In genomic region chr12:124713041-124713435, GRCh38 we compare ENCODE assay signal across 8 cellular contexts.
A peak's percentile ranks its signal among the peaks of the same experiment; 100 is the strongest.
DNase-seq lines count a peak whose midpoint lies in the region; ATAC-seq and TF ChIP-seq lines count a peak whose summit lies in the region.

No MANE protein-coding gene starts in this region.

- intact Hi-C loops in left ventricle myocardium inferior (cut with micrococcal nuclease): no loop called here

- no peak overlapping the region for H3K4me3 ChIP-seq in DND-41 (ENCODE audit: low read depth in 1 of 2, low read length in 2 of 2)
- H3K4me3 ChIP-seq in left ventricle myocardium inferior: peak overlapping the region; percentile 50

- H3K27ac ChIP-seq in DND-41 (ENCODE audit: low read length) (no peak overlapping the region), left ventricle myocardium inferior (replicated peaks) (peak overlapping the region; percentile 92), substantia nigra (ENCODE audit: low read depth, low read length, poor library complexity, severe bottlenecking) (peak overlapping the region; percentile 76)

- no peak for DNase-seq in DND-41
- DNase-seq in RPMI7951 (ENCODE audit: low read depth): peak; percentile 40
- peak; percentile 64 for DNase-seq in left ventricle myocardium inferior
- peak in 8 of 49 donors; percentile 15 to 51 (median 44) for DNase-seq in substantia nigra (lab: John Stamatoyannopoulos, UW)
- no peak for DNase-seq in DMS53 treated with DMSO at 0.1 percent for 48 hours (lab: John Stamatoyannopoulos, UW; ENCODE audit: unreplicated experiment)
- no peak for DNase-seq in NCI-H2171 treated with DMSO at 0.1 percent for 48 hours (lab: John Stamatoyannopoulos, UW)
- no peak for DNase-seq in T1000 (lab: John Stamatoyannopoulos, UW)

- H3K9me3 ChIP-seq in DND-41 (ENCODE audit: insufficient read depth, low read length, severe bottlenecking) (no peaks in the 10 kb centered on the region), left ventricle myocardium inferior (replicated peaks) (no peaks in the 10 kb centered on the region)

- no peaks in the 10 kb centered on the region for H3K27me3 ChIP-seq in DND-41 (ENCODE audit: insufficient read depth, low read length, poor library complexity)
- H3K27me3 ChIP-seq in left ventricle myocardium inferior (ENCODE audit: low read depth): no peaks in the 10 kb centered on the region

- no peaks in the 10 kb centered on the region for H3K79me2 ChIP-seq in DND-41 (ENCODE audit: insufficient read depth, low read length)

- H3K4me1 ChIP-seq in DND-41 (ENCODE audit: insufficient read depth, low read length) (peaks cover 16% of the 10 kb centered on the region), left ventricle myocardium inferior (peaks cover 20% of the 10 kb centered on the region)

- no peaks in the 10 kb centered on the region for H4K20me1 ChIP-seq in DND-41 (ENCODE audit: insufficient read depth, low read length)

- no peak overlapping the region for H3K4me2 ChIP-seq in DND-41 (ENCODE audit: insufficient read depth, low read length)

- H3K36me3 ChIP-seq in DND-41 (ENCODE audit: insufficient read depth, low read length) (no peaks in the 10 kb centered on the region), left ventricle myocardium inferior (no peaks in the 10 kb centered on the region)

- H2AFZ ChIP-seq in DND-41 (ENCODE audit: low read depth, low read length): 0 out of 2 replicates have a peak overlapping the region, but pooled peaks have one; percentile 46

- H3K9ac ChIP-seq in DND-41 (ENCODE audit: low read depth, low read length): no peak overlapping the region

- TF ChIP-seq CTCF in DND-41 (IDR thresholded peaks at IDR 0.05; ENCODE audit: borderline replicate concordance, extremely low read depth, low read length, poor library complexity, severe bottlenecking) (no peak), left ventricle myocardium inferior (IDR thresholded peaks at IDR 0.05; ENCODE audit: borderline replicate concordance) (no peak)

- ATAC-seq in DND-41 (ENCODE audit: insufficient read depth, low read depth) (no peak), GM21528 (IDR thresholded peaks at IDR 0.05; ENCODE audit: low FRiP score, unreplicated experiment) (peak; percentile 29)

Comparison
In these comparisons a context has a peak if more than half of its experiments do, and no peak if none do; other contexts are left out.
1. DNase-seq: peak in RPMI7951 (single experiment) and left ventricle myocardium inferior (single experiment); none in DND-41 (single experiment), DMS53 treated with DMSO at 0.1 percent for 48 hours (single experiment), NCI-H2171 treated with DMSO at 0.1 percent for 48 hours (single experiment) and T1000 (single experiment).